1 cellular context compared by ENCODE assay signal in the genomic region with DNA sequence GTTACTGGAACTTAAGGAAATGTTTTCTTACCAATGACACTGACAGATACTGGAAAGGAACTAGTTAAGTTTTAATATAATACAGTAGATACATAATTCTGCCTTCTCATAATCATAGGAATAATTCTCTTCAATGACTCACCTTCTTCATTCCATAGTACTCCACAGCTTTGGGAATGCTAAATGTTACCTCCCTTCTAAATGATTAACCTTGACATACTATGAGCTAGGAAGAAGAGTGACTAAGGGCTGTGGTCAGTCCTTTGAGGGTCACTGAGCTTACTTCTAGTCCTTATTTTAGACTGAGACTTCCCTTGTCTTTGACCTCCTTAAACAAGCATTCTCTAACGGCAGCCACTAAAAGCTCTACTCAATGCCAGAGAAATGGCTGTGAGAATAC.
A peak's percentile ranks its signal among the peaks of the same experiment; 100 is the strongest.
TF ChIP-seq lines count a peak whose summit lies in the region.

No MANE protein-coding gene starts in this region.

TF ChIP-seq in K562, 482 proteins besides CTCF, POLR2A, EP300 and RAD21 (continued from another document and continues in another):
- TF ChIP-seq ZBTB11 (CRISPR knock-in tag; IDR thresholded peaks at IDR 0.05) (no peak), CHD1 (IDR thresholded peaks at IDR 0.05; ENCODE audit: low read length) (no peak), RREB1 (CRISPR knock-in tag; IDR thresholded peaks at IDR 0.05) (no peak), NR2C2 (CRISPR knock-in tag; IDR thresholded peaks at IDR 0.05) (no peak), NR2C2 (tag; IDR thresholded peaks at IDR 0.05) (peak; percentile 62; the same call in 1 of the 2 replicates), SAP30 (IDR thresholded peaks at IDR 0.05; ENCODE audit: borderline replicate concordance, insufficient read depth, low read depth, low read length, poor library complexity, severe bottlenecking) (no peak), BMI1 (IDR thresholded peaks at IDR 0.05; ENCODE audit: low read length) (no peak), CBX3 (IDR thresholded peaks at IDR 0.05; ENCODE audit: borderline replicate concordance in 1 of 2, low read length in 2 of 2) (no peak), ELF4 (CRISPR knock-in tag; IDR thresholded peaks at IDR 0.05) (no peak), SPI1 (IDR thresholded peaks at IDR 0.05; ENCODE audit: borderline replicate concordance, low read depth, low read length) (no peak), YBX1 (IDR thresholded peaks at IDR 0.05) (no peak), XRCC3 (IDR thresholded peaks at IDR 0.05) (no peak), ZBTB2 (IDR thresholded peaks at IDR 0.05) (no peak), ZNF311 (CRISPR knock-in tag; IDR thresholded peaks at IDR 0.05) (no peak), THRAP3 (IDR thresholded peaks at IDR 0.05; ENCODE audit: borderline replicate concordance) (0 out of 2 replicates have a peak, but pooled peaks have one; percentile 31), WHSC1 (IDR thresholded peaks at IDR 0.05; ENCODE audit: low read length) (no peak), ATF1 (CRISPR knock-in tag; IDR thresholded peaks at IDR 0.05) (no peak), ATF1 (tag; IDR thresholded peaks at IDR 0.05) (no peak), ZNF436 (CRISPR knock-in tag; IDR thresholded peaks at IDR 0.05) (no peak), NELFE (IDR thresholded peaks at IDR 0.05; ENCODE audit: insufficient read depth, insufficient read length) (no peak), ADNP (tag; IDR thresholded peaks at IDR 0.05) (no peak), SMC3 (conservative IDR thresholded peaks at IDR 0.05; ENCODE audit: insufficient read depth, low read depth, low read length) (no peak), ZKSCAN8 (CRISPR knock-in tag; IDR thresholded peaks at IDR 0.05) (no peak), NEUROD1 (IDR thresholded peaks at IDR 0.05; ENCODE audit: borderline replicate concordance, low read depth, low read length, partially characterized antibody) (no peak), ZBTB26 (CRISPR knock-in tag; IDR thresholded peaks at IDR 0.05) (no peak), PHB (CRISPR knock-in tag; IDR thresholded peaks at IDR 0.05) (no peak), ZNF124 (CRISPR knock-in tag; IDR thresholded peaks at IDR 0.05) (no peak), EZH2 (IDR thresholded peaks at IDR 0.05; ENCODE audit: borderline replicate concordance, low read depth, low read length) (no peak), DNMT1 (IDR thresholded peaks at IDR 0.05) (no peak), BRF1 (IDR thresholded peaks at IDR 0.05; ENCODE audit: borderline replicate concordance, extremely low read depth, insufficient read length) (no peak), ZNF431 (CRISPR knock-in tag; IDR thresholded peaks at IDR 0.05) (no peak), XRCC4 (IDR thresholded peaks at IDR 0.05; ENCODE audit: extremely low read depth, insufficient read depth, insufficient read length) (no peak), ZBTB7A (IDR thresholded peaks at IDR 0.05; ENCODE audit: borderline replicate concordance, control insufficient read depth, low read depth, low read length) (no peak), TEAD1 (CRISPR knock-in tag; IDR thresholded peaks at IDR 0.05) (no peak), ARID3A (IDR thresholded peaks at IDR 0.05; ENCODE audit: borderline replicate concordance, low read depth, low read length) (no peak), POU5F1 (IDR thresholded peaks at IDR 0.05; ENCODE audit: borderline replicate concordance, low read depth, low read length, partially characterized antibody) (no peak), ZNF77 (CRISPR knock-in tag; IDR thresholded peaks at IDR 0.05) (no peak), MED1 (CRISPR knock-in tag; IDR thresholded peaks at IDR 0.05; ENCODE audit: borderline replicate concordance) (no peak), U2AF2 (optimal IDR thresholded peaks at IDR 0.05; ENCODE audit: low read depth, low read length) (no peak), FOXO4 (CRISPR knock-in tag; IDR thresholded peaks at IDR 0.05) (no peak), MEF2D (tag; conservative IDR thresholded peaks at IDR 0.05; ENCODE audit: low read depth) (no peak), ARHGAP35 (IDR thresholded peaks at IDR 0.05; ENCODE audit: partially characterized antibody) (no peak), ZBTB8A (IDR thresholded peaks at IDR 0.05; ENCODE audit: partially characterized antibody) (no peak), SMARCE1 (IDR thresholded peaks at IDR 0.05) (peak; percentile 50; the same call in 1 of the 2 replicates), ZKSCAN1 (IDR thresholded peaks at IDR 0.05; ENCODE audit: low read depth, low read length) (peak; percentile 40; the same call in 1 of the 2 replicates)
- TF ChIP-seq, protein P1, sequence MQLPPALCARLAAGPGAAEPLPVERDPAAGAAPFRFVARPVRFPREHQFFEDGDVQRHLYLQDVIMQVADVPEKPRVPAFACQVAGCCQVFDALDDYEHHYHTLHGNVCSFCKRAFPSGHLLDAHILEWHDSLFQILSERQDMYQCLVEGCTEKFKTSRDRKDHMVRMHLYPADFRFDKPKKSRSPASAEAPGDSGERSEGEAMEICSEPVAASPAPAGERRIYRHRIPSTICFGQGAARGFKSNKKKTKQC (CRISPR knock-in tag; IDR thresholded peaks at IDR 0.05): no peak
- TF ChIP-seq, protein P2, sequence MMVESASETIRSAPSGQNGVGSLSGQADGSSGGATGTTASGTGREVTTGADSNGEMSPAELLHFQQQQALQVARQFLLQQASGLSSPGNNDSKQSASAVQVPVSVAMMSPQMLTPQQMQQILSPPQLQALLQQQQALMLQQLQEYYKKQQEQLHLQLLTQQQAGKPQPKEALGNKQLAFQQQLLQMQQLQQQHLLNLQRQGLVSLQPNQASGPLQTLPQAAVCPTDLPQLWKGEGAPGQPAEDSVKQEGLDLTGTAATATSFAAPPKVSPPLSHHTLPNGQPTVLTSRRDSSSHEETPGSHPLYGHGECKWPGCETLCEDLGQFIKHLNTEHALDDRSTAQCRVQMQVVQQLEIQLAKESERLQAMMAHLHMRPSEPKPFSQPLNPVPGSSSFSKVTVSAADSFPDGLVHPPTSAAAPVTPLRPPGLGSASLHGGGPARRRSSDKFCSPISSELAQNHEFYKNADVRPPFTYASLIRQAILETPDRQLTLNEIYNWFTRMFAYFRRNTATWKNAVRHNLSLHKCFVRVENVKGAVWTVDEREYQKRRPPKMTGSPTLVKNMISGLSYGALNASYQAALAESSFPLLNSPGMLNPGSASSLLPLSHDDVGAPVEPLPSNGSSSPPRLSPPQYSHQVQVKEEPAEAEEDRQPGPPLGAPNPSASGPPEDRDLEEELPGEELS (CRISPR knock-in tag; IDR thresholded peaks at IDR 0.05; ENCODE audit: borderline replicate concordance): no peak
